In the genomic region with DNA sequence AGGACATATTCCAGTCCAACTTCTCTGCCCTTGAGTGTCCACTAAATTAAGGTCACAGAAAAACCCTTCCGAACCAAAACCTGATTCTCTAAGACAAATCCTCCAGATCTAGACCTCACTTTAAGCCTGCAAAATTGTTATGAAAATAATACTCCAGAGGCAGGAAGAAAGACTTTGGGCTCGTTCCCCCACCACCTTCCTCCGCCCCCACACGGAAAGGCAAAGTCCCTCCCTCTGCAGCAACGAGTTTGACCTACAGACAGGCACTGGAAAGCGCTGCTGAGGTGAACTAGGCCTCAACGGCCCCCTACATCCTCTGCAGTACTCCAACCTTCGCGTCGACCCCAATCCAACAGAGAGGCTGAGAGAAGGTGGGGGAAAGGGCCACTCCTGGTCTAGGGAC, we compare ENCODE assay signal across 8 cellular contexts. TPM values are rescaled to one million over a fixed set of nuclear protein-coding genes. Genes with fewer than 3 reads are reported as not detected.
DNase-seq lines count a peak whose midpoint lies in the region; ATAC-seq and TF ChIP-seq lines count a peak whose summit lies in the region.

No MANE protein-coding gene starts in this region.

- H3K4me3 ChIP-seq in NT2/D1 (ENCODE audit: insufficient read length, low read depth) (peak overlapping the region; percentile 98), tibial nerve (peak overlapping the region; percentile 51 to 94 (median 76))

- DNase-seq in A172 (ENCODE audit: low spot score) (peak; percentile 32), NT2/D1 (ENCODE audit: low read depth, low spot score) (no peak), foreskin keratinocyte (no peak), occipital lobe (lab: John Stamatoyannopoulos, UW) (peak; percentile 18), tibial nerve (ENCODE audit: low spot score in 2 of 2) (no peak)

- H3K36me3 ChIP-seq in NT2/D1 (ENCODE audit: insufficient read depth, insufficient read length, low read length) (peaks cover 53% of the 10 kb centered on the region), tibial nerve (peaks cover 0 to 41% (median 11%) of the 10 kb centered on the region in 3 donors)

- ATAC-seq in GM18520 (IDR thresholded peaks at IDR 0.05; ENCODE audit: unreplicated experiment) = peak; percentile 24
- peak; percentile 50 for ATAC-seq in HG03039 (IDR thresholded peaks at IDR 0.05; ENCODE audit: unreplicated experiment)
- peak; percentile 65 for ATAC-seq in activated T-helper 17 cell treated with anti-CD3 and anti-CD28 coated beads, Interleukin-2, amount 50 U/mL, for 72 hours (replicated peaks)
- ATAC-seq in foreskin keratinocyte = peak; percentile 74

- H3K27ac ChIP-seq in foreskin keratinocyte (peak overlapping the region; percentile 90), tibial nerve (peak overlapping the region; percentile 71 to 91 (median 88))

- peak overlapping the region; percentile 86 for H3K4me3 Mint-ChIP-seq in activated T-helper 17 cell treated with anti-CD3 and anti-CD28 coated beads, Interleukin-2, amount 50 U/mL, for 72 hours

- H3K4me1 Mint-ChIP-seq in activated T-helper 17 cell treated with anti-CD3 and anti-CD28 coated beads, Interleukin-2, amount 50 U/mL, for 72 hours = peaks cover 27% of the 10 kb centered on the region

- H3K27me3 Mint-ChIP-seq in activated T-helper 17 cell treated with anti-CD3 and anti-CD28 coated beads, Interleukin-2, amount 50 U/mL, for 72 hours = no peaks in the 10 kb centered on the region

- H3K36me3 Mint-ChIP-seq in activated T-helper 17 cell treated with anti-CD3 and anti-CD28 coated beads, Interleukin-2, amount 50 U/mL, for 72 hours (ENCODE audit: low read depth) = peaks cover 60% of the 10 kb centered on the region

- no peaks in the 10 kb centered on the region for H3K9me3 Mint-ChIP-seq in activated T-helper 17 cell treated with anti-CD3 and anti-CD28 coated beads, Interleukin-2, amount 50 U/mL, for 72 hours

- no peaks in the 10 kb centered on the region for H3K27me3 ChIP-seq in NT2/D1 (ENCODE audit: insufficient read depth, insufficient read length)
- no peaks in the 10 kb centered on the region for H3K27me3 ChIP-seq in foreskin keratinocyte
- no peaks in the 10 kb centered on the region for H3K27me3 ChIP-seq in tibial nerve

- TF ChIP-seq CTCF in foreskin keratinocyte (conservative IDR thresholded peaks at IDR 0.05) (peak; percentile 19), tibial nerve (IDR thresholded peaks at IDR 0.05) (no peak)

- H3K4me1 ChIP-seq in NT2/D1 (ENCODE audit: insufficient read depth, insufficient read length) (no peaks in the 10 kb centered on the region), foreskin keratinocyte (peaks cover 10% of the 10 kb centered on the region), tibial nerve (peaks cover 0 to 11% (median 5%) of the 10 kb centered on the region in 4 donors)

- peak overlapping the region; percentile 100 for H3K9ac ChIP-seq in NT2/D1 (ENCODE audit: insufficient read length, low read depth)

- H3K27ac Mint-ChIP-seq in activated T-helper 17 cell treated with anti-CD3 and anti-CD28 coated beads, Interleukin-2, amount 50 U/mL, for 72 hours = peak overlapping the region; percentile 96

- 6% methylated on average over 10 of the region's 10 CpGs for WGBS in tibial nerve, 2 donors

- H3K9me3 ChIP-seq in NT2/D1 (ENCODE audit: insufficient read depth, low read length) (no peaks in the 10 kb centered on the region), tibial nerve (no peaks in the 10 kb centered on the region)

- no peak for TF ChIP-seq EP300 in tibial nerve (IDR thresholded peaks at IDR 0.05)

- no peak for TF ChIP-seq POLR2A in tibial nerve (IDR thresholded peaks at IDR 0.05)

RNA-seq across cellular contexts. Expression of gene ATP5MC3, which starts 0.8 kb away (rescaled TPM):
- total RNA-seq in A172 (2014; rRNA removed; shearing (Covaris generic)) = 368 and 390 TPM in 2 replicates
- 100 to 1,000 TPM; 200 to 416 TPM for total RNA-seq in activated T-helper 17 cell treated with anti-CD3 and anti-CD28 coated beads, Interleukin-2, amount 50 U/mL, for 72 hours
- total RNA-seq in foreskin keratinocyte (312 and 367 TPM in 2 replicates), occipital lobe (55.1 TPM), tibial nerve (100 to 1,000 TPM in 1 of 4 donors, 10 to 100 TPM in 3; 47.3 to 103 (median 74.2) TPM)
- 489 and 557 TPM in 2 replicates for polyA plus RNA-seq in foreskin keratinocyte

RNA-seq across cellular contexts. Expression of gene ATF2, which starts 12.7 kb away (rescaled TPM):
- 41.1 and 43.1 TPM in 2 replicates for total RNA-seq in A172 (2014; rRNA removed; shearing (Covaris generic))
- total RNA-seq in activated T-helper 17 cell treated with anti-CD3 and anti-CD28 coated beads, Interleukin-2, amount 50 U/mL, for 72 hours = 10 to 100 TPM; 57.5 to 64.1 TPM
- total RNA-seq in foreskin keratinocyte = 34.7 and 37.5 TPM in 2 replicates
- polyA plus RNA-seq in foreskin keratinocyte = 8.6 and 9.6 TPM in 2 replicates
- total RNA-seq in occipital lobe = 158 TPM
- 10 to 100 TPM; 44.8 to 69.9 (median 53.2) TPM for total RNA-seq in tibial nerve

Comparison
In these comparisons a context has a peak if more than half of its experiments do, and no peak if none do; other contexts are left out.
1. DNase-seq: peak in A172 (single experiment) and occipital lobe (single experiment); none in NT2/D1 (single experiment), foreskin keratinocyte (0 of 2) and tibial nerve (0 of 2).
2. ATAC-seq: peak in every context shown above with its lines; median percentile 74 in foreskin keratinocyte; 65 in activated T-helper 17 cell treated with anti-CD3 and anti-CD28 coated beads, Interleukin-2, amount 50 U/mL, for 72 hours; 50 in HG03039; 24 in GM18520.